In genomic region chr6:88166901-88167624, GRCh38 we compare ENCODE assay signal across 8 cellular contexts. TPM values are rescaled to one million over a fixed set of nuclear protein-coding genes. Genes with fewer than 3 reads are reported as not detected.
DNase-seq lines count a peak whose midpoint lies in the region; ATAC-seq and TF ChIP-seq lines count a peak whose summit lies in the region.

No MANE protein-coding gene starts in this region.

- H3K36me3 Mint-ChIP-seq in activated naive CD4-positive, alpha-beta T cell treated with anti-CD3 and anti-CD28 coated beads for 36 hours (ENCODE audit: low read depth) = no peaks in the 10 kb centered on the region
- H3K36me3 Mint-ChIP-seq in activated CD8-positive, alpha-beta T cell treated with anti-CD3 and anti-CD28 coated beads, Interleukin-2, amount 10 ng/mL, durations not matched to agents 7 days and 5 days (ENCODE audit: low read depth) = no peaks in the 10 kb centered on the region

- no peak overlapping the region for H3K27ac Mint-ChIP-seq in activated naive CD4-positive, alpha-beta T cell treated with anti-CD3 and anti-CD28 coated beads for 36 hours
- H3K27ac Mint-ChIP-seq in activated CD8-positive, alpha-beta T cell treated with anti-CD3 and anti-CD28 coated beads, Interleukin-2, amount 10 ng/mL, durations not matched to agents 7 days and 5 days = no peak overlapping the region

- peaks cover 12% of the 10 kb centered on the region for H3K4me1 Mint-ChIP-seq in activated naive CD4-positive, alpha-beta T cell treated with anti-CD3 and anti-CD28 coated beads for 36 hours (ENCODE audit: low read depth)
- H3K4me1 Mint-ChIP-seq in activated CD8-positive, alpha-beta T cell treated with anti-CD3 and anti-CD28 coated beads, Interleukin-2, amount 10 ng/mL, durations not matched to agents 7 days and 5 days (ENCODE audit: low read depth) = peaks cover 10% of the 10 kb centered on the region

- TF ChIP-seq CTCF in hepatocyte (IDR thresholded peaks at IDR 0.05; ENCODE audit: poor library complexity) (no peak), spleen (IDR thresholded peaks at IDR 0.05 in 8 of 11, conservative IDR thresholded peaks at IDR 0.05 in 3 of 11) (no peak)

- CTCF ChIA-PET in activated naive CD4-positive, alpha-beta T cell treated with anti-CD3 and anti-CD28 coated beads for 36 hours (lab: Charles Lee) = no interaction called here
- CTCF ChIA-PET in activated CD8-positive, alpha-beta T cell treated with anti-CD3 and anti-CD28 coated beads, Interleukin-2, amount 10 ng/mL, durations not matched to agents 7 days and 5 days (lab: Charles Lee) = no interaction called here

- DNase-seq in activated naive CD4-positive, alpha-beta T cell treated with anti-CD3 and anti-CD28 coated beads for 36 hours = peak; percentile 12
- DNase-seq in activated naive CD4-positive, alpha-beta T cell treated with Interleukin-2 at 50 U/mL for 16 hours = no peak
- DNase-seq in activated CD8-positive, alpha-beta T cell treated with anti-CD3 and anti-CD28 coated beads, Interleukin-2, amount 10 ng/mL, durations not matched to agents 7 days and 5 days = no peak
- DNase-seq in hepatocyte (ENCODE audit: low spot score) (peak; percentile 51), spleen (peak; percentile 82), SJCRH30 (no peak), putamen (ENCODE audit: low spot score) (no peak)

- H3K4me1 ChIP-seq in hepatocyte (ENCODE audit: insufficient read depth) = peaks cover 10% of the 10 kb centered on the region
- H3K4me1 ChIP-seq in spleen = peaks cover 0 to 33% (median 25%) of the 10 kb centered on the region in 6 donors
- H3K4me1 ChIP-seq in SJCRH30 = 0 out of 2 replicates have a peak, but pooled peaks cover 4% of the 10 kb centered on the region

- intact Hi-C loops in activated naive CD4-positive, alpha-beta T cell treated with anti-CD3 and anti-CD28 coated beads for 36 hours (cut with micrococcal nuclease) = loop anchor here (5.0 kb wide), 4 partner anchors 235 to 775 kb away; no protein-coding TSS in a partner anchor
- intact Hi-C loops in spleen (cut with DNase I; ENCODE audit: low total_unique reads) = loop anchor here (10.0 kb wide), 1 partner anchor 232 kb away; no protein-coding TSS in a partner anchor

- H3K9me3 ChIP-seq in hepatocyte (ENCODE audit: low read depth) (no peaks in the 10 kb centered on the region), spleen (no peaks in the 10 kb centered on the region), SJCRH30 (replicated peaks) (no peaks in the 10 kb centered on the region)

- TF ChIP-seq POLR2A in spleen (IDR thresholded peaks at IDR 0.05) = no peak

- peak overlapping the region; percentile 100 for H3K4me2 ChIP-seq in hepatocyte

- no peaks in the 10 kb centered on the region for H4K20me1 ChIP-seq in hepatocyte (ENCODE audit: insufficient read depth, poor library complexity, severe bottlenecking)

- no peaks in the 10 kb centered on the region for H3K79me2 ChIP-seq in hepatocyte

- POLR2A ChIA-PET in activated CD8-positive, alpha-beta T cell treated with anti-CD3 and anti-CD28 coated beads, Interleukin-2, amount 10 ng/mL, durations not matched to agents 7 days and 5 days (lab: Charles Lee) = no interaction called here

- H3K9me3 Mint-ChIP-seq in activated naive CD4-positive, alpha-beta T cell treated with anti-CD3 and anti-CD28 coated beads for 36 hours = no peaks in the 10 kb centered on the region
- H3K9me3 Mint-ChIP-seq in activated CD8-positive, alpha-beta T cell treated with anti-CD3 and anti-CD28 coated beads, Interleukin-2, amount 10 ng/mL, durations not matched to agents 7 days and 5 days (ENCODE audit: insufficient read depth) = no peaks in the 10 kb centered on the region

- WGBS in hepatocyte (ENCODE audit: low lambda C conversion rate, missing lambda C conversion rate) = under 1% methylated on average over 36 of the region's 81 CpGs
- WGBS in spleen, 5 donors = 1% methylated on average over 10 to 81 of the region's 81 CpGs

- peak overlapping the region; percentile 53 for H3K4me3 Mint-ChIP-seq in activated naive CD4-positive, alpha-beta T cell treated with anti-CD3 and anti-CD28 coated beads for 36 hours
- peak overlapping the region; percentile 2 for H3K4me3 Mint-ChIP-seq in activated CD8-positive, alpha-beta T cell treated with anti-CD3 and anti-CD28 coated beads, Interleukin-2, amount 10 ng/mL, durations not matched to agents 7 days and 5 days

- H2AFZ ChIP-seq in hepatocyte = peak overlapping the region; percentile 87

- peaks cover 62% of the 10 kb centered on the region for H3K27me3 ChIP-seq in hepatocyte
- H3K27me3 ChIP-seq in spleen (replicated peaks in 1 of 7) = peaks cover 0 to 81% (median 52%) of the 10 kb centered on the region in 7 donors
- H3K27me3 ChIP-seq in SJCRH30 = no peaks in the 10 kb centered on the region

- ATAC-seq in HG03025 (IDR thresholded peaks at IDR 0.05; ENCODE audit: low FRiP score, unreplicated experiment) = peak; percentile 11
- ATAC-seq in activated CD8-positive, alpha-beta T cell treated with anti-CD3 and anti-CD28 coated beads, Interleukin-2, amount 10 ng/mL, durations not matched to agents 7 days and 5 days = peak; percentile 41

- H3K36me3 ChIP-seq in hepatocyte (replicated peaks; ENCODE audit: insufficient read depth, low read depth) (no peaks in the 10 kb centered on the region), spleen (no peaks in the 10 kb centered on the region), SJCRH30 (no peaks in the 10 kb centered on the region)

- no peaks in the 10 kb centered on the region for H3K9me2 ChIP-seq in hepatocyte (replicated peaks; ENCODE audit: insufficient read depth)

- H3K27me3 Mint-ChIP-seq in activated naive CD4-positive, alpha-beta T cell treated with anti-CD3 and anti-CD28 coated beads for 36 hours (ENCODE audit: low read depth) = peaks cover 55% of the 10 kb centered on the region
- H3K27me3 Mint-ChIP-seq in activated CD8-positive, alpha-beta T cell treated with anti-CD3 and anti-CD28 coated beads, Interleukin-2, amount 10 ng/mL, durations not matched to agents 7 days and 5 days (ENCODE audit: low read depth) = peaks cover 55% of the 10 kb centered on the region

- H3K4me3 ChIP-seq in hepatocyte = peak overlapping the region; percentile 84
- H3K4me3 ChIP-seq in spleen = peak overlapping the region; percentile 38 to 79 (median 58)
- H3K4me3 ChIP-seq in SJCRH30 = no peak overlapping the region

- H3K27ac ChIP-seq in hepatocyte (no peak overlapping the region), spleen (peak overlapping the region in 7 of 8 donors; percentile 10 to 82 (median 67)), SJCRH30 (no peak overlapping the region)

RNA-seq across cellular contexts. Expression of gene CNR1, which starts 0.9 kb away (rescaled TPM):
- total RNA-seq in activated naive CD4-positive, alpha-beta T cell treated with anti-CD3 and anti-CD28 coated beads for 36 hours = not detected
- total RNA-seq in activated CD8-positive, alpha-beta T cell treated with anti-CD3 and anti-CD28 coated beads, Interleukin-2, amount 10 ng/mL, durations not matched to agents 7 days and 5 days = not detected
- 4.4 and 5.2 TPM in 2 replicates for total RNA-seq in hepatocyte
- 1.1 and 1.6 TPM in 2 replicates for polyA plus RNA-seq in hepatocyte
- total RNA-seq in spleen = 1 to 10 TPM; 1.7 to 5.2 (median 2.6) TPM
- 1 to 10 TPM; 2.5 to 5.7 (median 5.1) TPM for polyA plus RNA-seq in spleen
- 7.4 and 9.3 TPM in 2 replicates for total RNA-seq in SJCRH30 (2014; rRNA removed; shearing (Covaris generic))

Comparison
In these comparisons a context has a peak if more than half of its experiments do, and no peak if none do; other contexts are left out.
1. DNase-seq: peak in activated naive CD4-positive, alpha-beta T cell treated with anti-CD3 and anti-CD28 coated beads for 36 hours (single experiment), hepatocyte (single experiment) and spleen (single experiment); none in activated naive CD4-positive, alpha-beta T cell treated with Interleukin-2 at 50 U/mL for 16 hours (single experiment), activated CD8-positive, alpha-beta T cell treated with anti-CD3 and anti-CD28 coated beads, Interleukin-2, amount 10 ng/mL, durations not matched to agents 7 days and 5 days (single experiment), SJCRH30 (0 of 2) and putamen (single experiment).
2. H3K27ac ChIP-seq: peak in spleen (7 of 8); none in hepatocyte (single experiment) and SJCRH30 (single experiment).